In the genomic region with DNA sequence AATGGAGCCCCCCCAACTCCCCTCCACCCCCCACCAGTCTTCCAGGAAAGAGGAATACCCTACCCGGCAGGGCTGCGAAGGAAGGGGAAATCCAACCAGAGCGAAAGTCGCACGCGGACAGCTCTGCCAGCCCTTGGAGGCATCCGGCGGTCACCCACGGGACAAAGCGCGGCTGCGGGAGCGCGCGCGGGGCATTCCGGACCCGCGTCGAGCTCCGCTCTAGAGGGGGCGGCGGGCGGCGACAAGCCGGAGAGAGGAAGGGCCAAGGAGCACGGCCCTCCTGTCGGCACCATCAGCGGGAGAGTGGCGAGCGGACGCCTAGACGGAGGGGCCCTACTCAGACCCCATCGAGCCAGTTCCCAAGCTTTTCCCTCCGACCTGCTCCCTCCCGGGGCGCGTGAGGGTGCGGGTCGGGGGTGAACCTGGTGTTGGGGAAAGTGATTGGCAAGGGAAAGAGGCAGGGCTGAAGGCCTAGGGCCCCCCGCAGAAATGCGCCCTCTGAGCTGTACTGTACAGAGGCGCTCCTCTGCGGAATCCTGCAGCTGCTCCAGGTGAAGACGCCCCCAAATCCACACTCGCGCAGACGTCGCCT, we compare ENCODE assay signal across 8 cellular contexts.
DNase-seq lines count a peak whose midpoint lies in the region; ATAC-seq lines count a peak whose summit lies in the region.

No MANE protein-coding gene starts in this region.

- peaks cover 45% of the 10 kb centered on the region for H3K27me3 Mint-ChIP-seq in activated T-cell treated with anti-CD3 and anti-CD28 coated beads, Interleukin-2, amount 50 U/mL, for 24 hours
- H3K27me3 Mint-ChIP-seq in stimulated activated memory B cell treated with anti-CD40 and anti-IgM and Interleukin-4, amounts not matched to agents 10 μg/mL and 1 μg/mL and 100 μg/mL, for 72 hours: peaks cover 20% of the 10 kb centered on the region

- no peaks in the 10 kb centered on the region for H3K27me3 ChIP-seq in adipocyte (replicated peaks; ENCODE audit: control insufficient read depth, insufficient read depth, low read length)

- peaks cover 60% of the 10 kb centered on the region for H3K4me1 Mint-ChIP-seq in activated T-cell treated with anti-CD3 and anti-CD28 coated beads, Interleukin-2, amount 50 U/mL, for 24 hours (ENCODE audit: low read depth)
- H3K4me1 Mint-ChIP-seq in stimulated activated memory B cell treated with anti-CD40 and anti-IgM and Interleukin-4, amounts not matched to agents 10 μg/mL and 1 μg/mL and 100 μg/mL, for 72 hours: peaks cover 42% of the 10 kb centered on the region

- peak overlapping the region; percentile 53 for H3K9ac ChIP-seq in adipocyte (ENCODE audit: low read length)

- no peaks in the 10 kb centered on the region for H3K9me3 Mint-ChIP-seq in activated T-cell treated with anti-CD3 and anti-CD28 coated beads, Interleukin-2, amount 50 U/mL, for 24 hours
- H3K9me3 Mint-ChIP-seq in stimulated activated memory B cell treated with anti-CD40 and anti-IgM and Interleukin-4, amounts not matched to agents 10 μg/mL and 1 μg/mL and 100 μg/mL, for 72 hours: no peaks in the 10 kb centered on the region

- H3K4me1 ChIP-seq in adipocyte (ENCODE audit: control insufficient read depth, insufficient read depth, low read length): peaks cover 49% of the 10 kb centered on the region

- H3K36me3 ChIP-seq in adipocyte (ENCODE audit: control insufficient read depth, insufficient read depth, low read length, severe bottlenecking): no peaks in the 10 kb centered on the region

- ATAC-seq in HG03196 (IDR thresholded peaks at IDR 0.05; ENCODE audit: unreplicated experiment): peak; percentile 29
- peak; percentile 53 for ATAC-seq in stimulated activated memory B cell treated with anti-CD40 and anti-IgM and Interleukin-4, amounts not matched to agents 10 μg/mL and 1 μg/mL and 100 μg/mL, for 72 hours

- no peaks in the 10 kb centered on the region for H3K36me3 Mint-ChIP-seq in activated T-cell treated with anti-CD3 and anti-CD28 coated beads, Interleukin-2, amount 50 U/mL, for 24 hours (ENCODE audit: low read depth)
- H3K36me3 Mint-ChIP-seq in stimulated activated memory B cell treated with anti-CD40 and anti-IgM and Interleukin-4, amounts not matched to agents 10 μg/mL and 1 μg/mL and 100 μg/mL, for 72 hours: no peaks in the 10 kb centered on the region

- in situ Hi-C loops in ACHN (cut with HindIII; ENCODE audit: low pct_ligation_motif_present, low pct_unique_long_range_greater_than_20kb, low sequenced_read_pairs): no loop called here

- peak overlapping the region; percentile 34 for H3K27ac Mint-ChIP-seq in activated T-cell treated with anti-CD3 and anti-CD28 coated beads, Interleukin-2, amount 50 U/mL, for 24 hours
- H3K27ac Mint-ChIP-seq in stimulated activated memory B cell treated with anti-CD40 and anti-IgM and Interleukin-4, amounts not matched to agents 10 μg/mL and 1 μg/mL and 100 μg/mL, for 72 hours: peak overlapping the region; percentile 69

- no peak for DNase-seq in activated T-cell treated with anti-CD3 and anti-CD28 coated beads, Interleukin-2, amount 50 U/mL, for 24 hours
- no peak for DNase-seq in activated T-cell treated with anti-CD3 and anti-CD28 coated beads, Interleukin-2, amount 50 U/mL, for 48 hours
- no peak for DNase-seq in adipocyte (ENCODE audit: low read depth)
- DNase-seq in iPS-NIHi11 (ENCODE audit: low spot score): peak; percentile 35
- no peak for DNase-seq in HuH-7.5 (ENCODE audit: low spot score)
- DNase-seq in ACHN: no peak

- no peaks in the 10 kb centered on the region for H3K9me3 ChIP-seq in adipocyte (ENCODE audit: control insufficient read depth, low read length)

- peak overlapping the region; percentile 79 for H3K4me3 ChIP-seq in adipocyte (ENCODE audit: low read length)

- peak overlapping the region; percentile 75 for H3K4me3 Mint-ChIP-seq in activated T-cell treated with anti-CD3 and anti-CD28 coated beads, Interleukin-2, amount 50 U/mL, for 24 hours
- H3K4me3 Mint-ChIP-seq in stimulated activated memory B cell treated with anti-CD40 and anti-IgM and Interleukin-4, amounts not matched to agents 10 μg/mL and 1 μg/mL and 100 μg/mL, for 72 hours: peak overlapping the region; percentile 81
